1 cellular context compared by ENCODE assay signal in genomic region chr1:204127597-204128242, GRCh38.
TF ChIP-seq lines count a peak whose summit lies in the region.

No MANE protein-coding gene starts in this region.

TF ChIP-seq in liver, 16 proteins besides CTCF, POLR2A, EP300 and RAD21 (continued from another document):
- TF ChIP-seq YY1 (IDR thresholded peaks at IDR 0.05) (no peak), SP1 (IDR thresholded peaks at IDR 0.05) (peak; percentile 5), FOXA1 (IDR thresholded peaks at IDR 0.05) (no peak), ATF3 (IDR thresholded peaks at IDR 0.05) (no peak), GABPA (IDR thresholded peaks at IDR 0.05 in 1 of 2, conservative IDR thresholded peaks at IDR 0.05 in 1 of 2) (peak in 1 of 2 donors; percentile 55), HNF4G (IDR thresholded peaks at IDR 0.05) (no peak), MAX (IDR thresholded peaks at IDR 0.05) (no peak)
TF ChIP-seq in liver: peak in this region for 5.
